1 cellular context compared by ENCODE assay signal in genomic region chr21:39348355-39349210, GRCh38.
TF ChIP-seq lines count a peak whose summit lies in the region.

HMGN1 (minus strand) TSS chr21:39349088; CDS start chr21:39348917, 171 bp downstream.

TF ChIP-seq in SK-N-SH treated with all-trans-retinoic acid at 6 μM for 48 hours, 23 proteins besides CTCF, POLR2A, EP300 and RAD21 (continued from another document):
- TF ChIP-seq, protein P1, sequence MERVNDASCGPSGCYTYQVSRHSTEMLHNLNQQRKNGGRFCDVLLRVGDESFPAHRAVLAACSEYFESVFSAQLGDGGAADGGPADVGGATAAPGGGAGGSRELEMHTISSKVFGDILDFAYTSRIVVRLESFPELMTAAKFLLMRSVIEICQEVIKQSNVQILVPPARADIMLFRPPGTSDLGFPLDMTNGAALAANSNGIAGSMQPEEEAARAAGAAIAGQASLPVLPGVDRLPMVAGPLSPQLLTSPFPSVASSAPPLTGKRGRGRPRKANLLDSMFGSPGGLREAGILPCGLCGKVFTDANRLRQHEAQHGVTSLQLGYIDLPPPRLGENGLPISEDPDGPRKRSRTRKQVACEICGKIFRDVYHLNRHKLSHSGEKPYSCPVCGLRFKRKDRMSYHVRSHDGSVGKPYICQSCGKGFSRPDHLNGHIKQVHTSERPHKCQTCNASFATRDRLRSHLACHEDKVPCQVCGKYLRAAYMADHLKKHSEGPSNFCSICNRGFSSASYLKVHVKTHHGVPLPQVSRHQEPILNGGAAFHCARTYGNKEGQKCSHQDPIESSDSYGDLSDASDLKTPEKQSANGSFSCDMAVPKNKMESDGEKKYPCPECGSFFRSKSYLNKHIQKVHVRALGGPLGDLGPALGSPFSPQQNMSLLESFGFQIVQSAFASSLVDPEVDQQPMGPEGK (CRISPR knock-in tag; IDR thresholded peaks at IDR 0.05; ENCODE audit: borderline replicate concordance) = no peak
